Comparison of ENCODE assay signal across 10 cellular contexts in the genomic region with DNA sequence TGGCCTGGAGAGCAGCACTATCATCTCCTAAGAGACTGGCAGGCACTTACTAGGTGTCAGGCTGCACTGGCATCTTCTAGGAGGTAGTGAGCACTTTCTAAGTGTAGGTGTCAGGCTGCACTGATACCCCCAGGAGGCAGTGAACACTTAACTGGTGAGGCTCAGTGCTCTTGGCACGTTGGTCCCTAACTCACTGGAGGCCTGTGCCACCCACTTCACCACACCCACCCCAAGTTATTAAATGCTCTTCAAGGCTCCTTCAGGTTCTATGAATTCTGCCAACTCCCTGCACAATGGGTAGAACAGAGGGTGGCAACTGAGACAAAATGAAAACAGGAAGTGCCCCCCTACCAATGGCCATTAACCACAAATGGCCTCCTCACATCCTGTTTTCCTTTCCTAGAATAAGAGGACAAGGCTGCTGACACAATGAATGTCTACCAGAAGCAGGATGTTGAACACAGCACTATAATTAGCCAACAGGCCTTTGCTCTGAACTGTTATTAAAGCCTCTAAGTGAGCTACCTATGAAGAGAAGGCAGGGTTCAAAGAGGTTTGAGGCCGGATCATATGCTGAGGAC. TPM values are rescaled to one million over a fixed set of nuclear protein-coding genes. Genes with fewer than 3 reads are reported as not detected.
DNase-seq lines count a peak whose midpoint lies in the region; ATAC-seq and TF ChIP-seq lines count a peak whose summit lies in the region.
"Had no signal": no experiment of that assay in that cellular context is flagged by ENCODE, and none has a peak within 500 bp of the region (broad histone marks: within the 10 kb centered on the region; RNA-seq: fewer than 3 reads in every experiment).

No MANE protein-coding gene starts in this region.

- H3K36me3 ChIP-seq in heart right ventricle (peaks cover 4 to 62% (median 43%) of the 10 kb centered on the region in 9 donors), OCI-LY7 (ENCODE audit: insufficient read depth, low read length) (peaks cover 56% of the 10 kb centered on the region), PC-3 (ENCODE audit: low read depth, low read length) (peaks cover 42% of the 10 kb centered on the region)

- H3K4me3 ChIP-seq in heart right ventricle = no peak overlapping the region
- no peak overlapping the region for H3K4me3 ChIP-seq in right cardiac atrium (ENCODE audit: low read length)
- H3K4me3 ChIP-seq in OCI-LY7 (ENCODE audit: low read depth, low read length, poor library complexity, severe bottlenecking) = no peak overlapping the region
- no peak overlapping the region for H3K4me3 ChIP-seq in fibroblast of pulmonary artery (replicated peaks; ENCODE audit: low read depth, low read length)
- no peak overlapping the region for H3K4me3 ChIP-seq in PC-3 (ENCODE audit: low read length)

- no peaks in the 10 kb centered on the region for H3F3A ChIP-seq in PC-3 (ENCODE audit: low read length, unreplicated experiment)

- BruUV-seq in OCI-LY7 (replicated peaks; lab: Mats Ljungman, UMichigan) (no TSS peak), PC-3 (replicated peaks; lab: Mats Ljungman, UMichigan) (no TSS peak)

- H3K27ac ChIP-seq in heart right ventricle = peak overlapping the region in 6 of 10 donors; percentile 6 to 74 (median 22)
- H3K27ac ChIP-seq in right cardiac atrium (ENCODE audit: low read length) = no peak overlapping the region
- peak overlapping the region; percentile 56 for H3K27ac ChIP-seq in OCI-LY7 (ENCODE audit: low read depth, low read length, poor library complexity, severe bottlenecking)
- H3K27ac ChIP-seq in PC-3 (ENCODE audit: low read length) = no peak overlapping the region

- DNase-seq in heart right ventricle (no peak), right cardiac atrium (no peak), OCI-LY7 (ENCODE audit: low spot score) (peak; percentile 82), fibroblast of pulmonary artery (ENCODE audit: low read depth) (peak; percentile 10), PC-3 (no peak), GDM1 (lab: John Stamatoyannopoulos, UW) (no peak), D341Med (ENCODE audit: low spot score) (no peak)
- DNase-seq: activated T-cell treated with anti-CD3 and anti-CD28 coated beads, Interleukin-2, amount 50 U/mL, for 1 hour; erythroblast had no signal

- intact Hi-C loops in heart right ventricle (cut with DNase I) (no loop called here), right cardiac atrium (cut with DNase I) (no loop called here), OCI-LY7 (cut with micrococcal nuclease; ENCODE audit: unreplicated experiment) (no loop called here), PC-3 (cut with micrococcal nuclease) (no loop called here)

- POLR2A ChIA-PET in OCI-LY7 (lab: Charles Lee) = interaction anchor here (0.6 kb wide), 1 partner anchor 38 kb away, joined by 3 read pairs; no protein-coding TSS in a partner anchor
- POLR2A ChIA-PET in PC-3 (lab: Charles Lee; ENCODE audit: unreplicated experiment) = interaction anchor here (0.6 kb wide), 1 partner anchor 283 kb away, joined by 3 read pairs; no protein-coding TSS in a partner anchor

- H3K27me3 ChIP-seq in heart right ventricle (peaks cover 0 to 35% (median 19%) of the 10 kb centered on the region in 7 donors), right cardiac atrium (ENCODE audit: control insufficient read depth, insufficient read depth) (no peaks in the 10 kb centered on the region), PC-3 (ENCODE audit: low read length) (no peaks in the 10 kb centered on the region)

- H3K4me2 ChIP-seq in OCI-LY7 (ENCODE audit: low read length) (peak overlapping the region; percentile 55), PC-3 (ENCODE audit: low read length) (no peak overlapping the region)

- H2AFZ ChIP-seq in OCI-LY7 (ENCODE audit: low read length) = no peak overlapping the region
- H2AFZ ChIP-seq in PC-3 (ENCODE audit: low read length) = no peak overlapping the region

- CTCF ChIA-PET in OCI-LY7 (lab: Charles Lee; ENCODE audit: unreplicated experiment) (no interaction called here), PC-3 (lab: Charles Lee) (no interaction called here)

- ATAC-seq in heart right ventricle (peak in 6 of 8 donors; percentile 21 to 62 (median 42)), right cardiac atrium (no peak), PC-3 (no peak), GM18858 (IDR thresholded peaks at IDR 0.05; ENCODE audit: unreplicated experiment) (no peak)

- 59 to 60% methylated on average over 2 of the region's 2 CpGs for WGBS in heart right ventricle, 2 donors
- WGBS in right cardiac atrium = 49% methylated on average over 2 of the region's 2 CpGs

- no peaks in the 10 kb centered on the region for H3K79me2 ChIP-seq in OCI-LY7 (ENCODE audit: insufficient read depth, low read depth, low read length)
- H3K79me2 ChIP-seq in PC-3 (ENCODE audit: low read length) = no peaks in the 10 kb centered on the region

- no peak overlapping the region for H3K9ac ChIP-seq in PC-3 (ENCODE audit: low read length)

- H4K20me1 ChIP-seq in OCI-LY7 (ENCODE audit: insufficient read depth, low read length) (no peaks in the 10 kb centered on the region; the same call in 1 of the 2 replicates), PC-3 (ENCODE audit: low read length) (no peaks in the 10 kb centered on the region)

- TF ChIP-seq CTCF in heart right ventricle (IDR thresholded peaks at IDR 0.05) (no peak), OCI-LY7 (conservative IDR thresholded peaks at IDR 0.05; ENCODE audit: low read length) (no peak; the same call in 1 of the 2 replicates), fibroblast of pulmonary artery (IDR thresholded peaks at IDR 0.05; ENCODE audit: low read length, missing control alignments) (no peak), PC-3 (conservative IDR thresholded peaks at IDR 0.05; ENCODE audit: low read depth, low read length) (no peak)

- H3K9me2 ChIP-seq in OCI-LY7 (ENCODE audit: insufficient read depth, low read length) (no peaks in the 10 kb centered on the region), PC-3 (replicated peaks; ENCODE audit: low read length) (no peaks in the 10 kb centered on the region)

- no peaks in the 10 kb centered on the region for H3K9me3 ChIP-seq in heart right ventricle
- no peaks in the 10 kb centered on the region for H3K9me3 ChIP-seq in right cardiac atrium (ENCODE audit: control insufficient read depth, low read length)
- no peaks in the 10 kb centered on the region for H3K9me3 ChIP-seq in OCI-LY7 (ENCODE audit: low read length)
- no peaks in the 10 kb centered on the region for H3K9me3 ChIP-seq in PC-3 (ENCODE audit: low read length)

- H3K4me1 ChIP-seq in heart right ventricle = peaks cover 12 to 56% (median 34%) of the 10 kb centered on the region in 9 donors
- peaks cover 6% of the 10 kb centered on the region for H3K4me1 ChIP-seq in right cardiac atrium (ENCODE audit: control insufficient read depth, insufficient read depth, low read length)
- peaks cover 23% of the 10 kb centered on the region for H3K4me1 ChIP-seq in OCI-LY7 (ENCODE audit: insufficient read depth, low read length, poor library complexity, severe bottlenecking)
- no peaks in the 10 kb centered on the region for H3K4me1 ChIP-seq in PC-3 (ENCODE audit: insufficient read depth, low read length)

RNA-seq across cellular contexts. Expression of a gene that starts 29.4 kb away (rescaled TPM):
- total RNA-seq in heart right ventricle (10 to 100 TPM; 10.3 to 22.5 (median 11.6) TPM), right cardiac atrium (10 to 100 TPM; 16.1 to 26.1 (median 21.2) TPM), OCI-LY7 (2022) (29.1 and 33.7 TPM in 2 replicates), PC-3 (2014; rRNA removed) (26.9 and 32.1 TPM in 2 replicates)
- polyA plus RNA-seq in heart right ventricle (1 to 10 TPM; 7.6 to 8.4 TPM), right cardiac atrium (9.5 TPM)
- 21.8 and 23.4 TPM in 2 replicates for total RNA-seq in OCI-LY7 (2014; rRNA removed; shearing (Covaris generic))

RNA-seq across cellular contexts. Expression of a gene that starts 31.4 kb away (rescaled TPM):
- 1 to 10 TPM in 1 of 10 donors, under 1 TPM in 2, not detected in 7; 0.28 to 1.3 (median 0.87) TPM for total RNA-seq in heart right ventricle
- 1 to 10 TPM in 1 of 2 donors, not detected in 1; 1.2 TPM for polyA plus RNA-seq in heart right ventricle
- 1 to 10 TPM; 1.1 to 4.7 (median 2.6) TPM for total RNA-seq in right cardiac atrium
- polyA plus RNA-seq in right cardiac atrium = 6.6 TPM
- total RNA-seq in OCI-LY7 (2014; rRNA removed; shearing (Covaris generic)) = 0.18 and 3.8 TPM in 2 replicates
- 10.3 and 11.0 TPM in 2 replicates for total RNA-seq in OCI-LY7 (2022)
- 2.4 TPM in 1 of 2 replicates, not detected in the other for total RNA-seq in PC-3 (2014; rRNA removed)

RNA-seq across cellular contexts. Expression of a gene that starts 51.7 kb away (rescaled TPM):
- total RNA-seq in heart right ventricle = 10 to 100 TPM in 1 of 10 donors, 1 to 10 TPM in 1, under 1 TPM in 8; 0.47 to 10.6 (median 0.86) TPM
- under 1 TPM; 0.15 to 0.26 TPM for polyA plus RNA-seq in heart right ventricle
- under 1 TPM; 0.17 to 0.81 (median 0.27) TPM for total RNA-seq in right cardiac atrium
- 0.16 TPM for polyA plus RNA-seq in right cardiac atrium
- not detected in 2 replicates for total RNA-seq in OCI-LY7 (2014; rRNA removed; shearing (Covaris generic))
- not detected in 2 replicates for total RNA-seq in OCI-LY7 (2022)
- 0.77 and 1.0 TPM in 2 replicates for total RNA-seq in PC-3 (2014; rRNA removed)

RNA-seq across cellular contexts. Expression of a gene that starts 57.7 kb away (rescaled TPM):
- total RNA-seq in heart right ventricle (10 to 100 TPM in 1 of 10 donors, 1 to 10 TPM in 9; 2.6 to 25.0 (median 5.9) TPM), right cardiac atrium (10 to 100 TPM; 11.6 to 19.0 (median 12.0) TPM), OCI-LY7 (2022) (64.2 and 71.6 TPM in 2 replicates), PC-3 (2014; rRNA removed) (4.6 and 5.0 TPM in 2 replicates)
- polyA plus RNA-seq in heart right ventricle (1 to 10 TPM; 7.9 to 9.3 TPM), right cardiac atrium (9.7 TPM)
- total RNA-seq in OCI-LY7 (2014; rRNA removed; shearing (Covaris generic)) = 23.0 and 34.7 TPM in 2 replicates

Comparison
In these comparisons a context has a peak if more than half of its experiments do, and no peak if none do; other contexts are left out.
1. ATAC-seq: peak in heart right ventricle (6 of 8); none in right cardiac atrium (0 of 2), PC-3 (single experiment) and GM18858 (single experiment).
2. H3K27ac ChIP-seq: peak in heart right ventricle (6 of 10) and OCI-LY7 (single experiment); none in right cardiac atrium (single experiment) and PC-3 (single experiment).
3. DNase-seq: peak in OCI-LY7 (single experiment) and fibroblast of pulmonary artery (single experiment); none in heart right ventricle (0 of 2), right cardiac atrium (0 of 3), PC-3 (single experiment), GDM1 (single experiment) and D341Med (single experiment).